In genomic region chr1:172970186-172970585, GRCh38 we compare ENCODE assay signal across 15 cellular contexts.
A peak's percentile ranks its signal among the peaks of the same experiment; 100 is the strongest.
DNase-seq lines count a peak whose midpoint lies in the region; ATAC-seq and TF ChIP-seq lines count a peak whose summit lies in the region.
"Had no signal": no experiment of that assay in that cellular context is flagged by ENCODE, and none has a peak within 500 bp of the region (broad histone marks: within the 10 kb centered on the region; RNA-seq: fewer than 3 reads in every experiment).

No MANE protein-coding gene starts in this region.

- H3K9me3 ChIP-seq in mesodermal cell (ENCODE audit: control insufficient read depth, low read length): no peaks in the 10 kb centered on the region
- H3K9me3 ChIP-seq in psoas muscle: no peaks in the 10 kb centered on the region
- H3K9me3 ChIP-seq: Peyer's patch had no signal

- H3K4me1 ChIP-seq in mesodermal cell (ENCODE audit: control insufficient read depth, insufficient read depth, low read length, poor library complexity, severe bottlenecking) (peaks cover 37% of the 10 kb centered on the region), psoas muscle (no peaks in the 10 kb centered on the region)
- H3K4me1 ChIP-seq: Peyer's patch had no signal

- TF ChIP-seq CTCF in brain microvascular endothelial cell (IDR thresholded peaks at IDR 0.05; ENCODE audit: low read depth, low read length, missing control alignments) (no peak), psoas muscle (IDR thresholded peaks at IDR 0.05) (no peak)

- peak; percentile 34 for DNase-seq in AG20443 (ENCODE audit: low spot score)
- DNase-seq in M059J (ENCODE audit: low read depth): peak; percentile 92
- DNase-seq in brain microvascular endothelial cell: no peak
- DNase-seq in psoas muscle: no peak
- DNase-seq in nucleus accumbens (lab: John Stamatoyannopoulos, UW): no peak
- DNase-seq in SW480 (ENCODE audit: low spot score): no peak
- DNase-seq: activated CD4-positive, alpha-beta T cell treated with anti-CD3 and anti-CD28 coated beads for 1 hour; anterior cingulate cortex; NCI-H1694; NCI-H526; Peyer's patch; stimulated activated naive CD4-positive, alpha-beta T cell treated with Interleukin-2 at 50 U/mL for 16 hours; T-helper 2 cell had no signal

- intact Hi-C loops in psoas muscle (cut with DNase I): no loop called here

- H3K27ac ChIP-seq in brain microvascular endothelial cell (peak overlapping the region; percentile 65), mesodermal cell (ENCODE audit: low read depth, low read length, severe bottlenecking) (peak overlapping the region; percentile 91), psoas muscle (no peak overlapping the region)
- H3K27ac ChIP-seq: Peyer's patch had no signal

- H3K36me3 ChIP-seq in brain microvascular endothelial cell (replicated peaks): no peaks in the 10 kb centered on the region
- no peaks in the 10 kb centered on the region for H3K36me3 ChIP-seq in mesodermal cell (ENCODE audit: control insufficient read depth, insufficient read depth, low read length)
- no peaks in the 10 kb centered on the region for H3K36me3 ChIP-seq in psoas muscle (ENCODE audit: insufficient read depth in 1 of 2, low read depth in 1 of 2)
- H3K36me3 ChIP-seq: Peyer's patch had no signal

- in situ Hi-C loops in brain microvascular endothelial cell (cut with HindIII; ENCODE audit: low pct_ligation_motif_present, low sequenced_read_pairs): no loop called here

- H3K4me3 ChIP-seq in brain microvascular endothelial cell (ENCODE audit: low read depth, low read length) (no peak overlapping the region), mesodermal cell (ENCODE audit: extremely low read depth, insufficient read depth, low read length, poor library complexity, severe bottlenecking) (no peak overlapping the region), psoas muscle (no peak overlapping the region)
- H3K4me3 ChIP-seq: Peyer's patch had no signal

- ATAC-seq in psoas muscle (no peak), GM19023 (IDR thresholded peaks at IDR 0.05; ENCODE audit: unreplicated experiment) (no peak)

- H3K27me3 ChIP-seq in brain microvascular endothelial cell (replicated peaks) (no peaks in the 10 kb centered on the region), psoas muscle (ENCODE audit: insufficient read depth in 3 of 3, low read length in 2 of 3) (no peaks in the 10 kb centered on the region)
- H3K27me3 ChIP-seq: Peyer's patch had no signal

- WGBS in mesodermal cell (ENCODE audit: insufficient coverage in 2 of 2), 2 experiments: 75% methylated on average over 1 of the region's 1 CpG; no CpG with 5 or more reads in 1 of the 2 experiments
- WGBS in psoas muscle, 3 donors: 97 to 99% (median 97%) methylated on average over 1 of the region's 1 CpG

Comparison
In these comparisons a context has a peak if more than half of its experiments do, and no peak if none do; other contexts are left out.
1. DNase-seq: peak in AG20443 (single experiment) and M059J (single experiment); none in brain microvascular endothelial cell (single experiment), psoas muscle (0 of 2), nucleus accumbens (0 of 56) and SW480 (single experiment).